Comparison of ENCODE assay signal across 20 cellular contexts in the genomic region with DNA sequence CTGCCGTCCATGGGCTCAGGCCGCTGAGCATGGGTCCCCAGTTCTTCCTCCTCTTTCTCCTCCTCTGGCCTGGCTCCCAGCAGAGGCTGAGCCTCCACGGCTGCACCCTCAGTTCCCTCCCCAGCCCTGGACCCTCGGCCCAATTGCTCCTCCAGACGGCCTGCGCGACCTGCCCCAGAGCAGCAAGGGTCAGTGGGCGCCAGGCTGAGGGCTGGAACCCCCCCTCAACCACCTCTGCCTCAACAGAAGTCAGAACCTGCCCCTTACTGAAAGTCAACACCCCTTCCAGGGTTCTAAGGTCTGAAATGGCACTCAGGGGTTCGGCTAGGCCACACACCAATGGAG.
"Had no signal": no experiment of that assay in that cellular context is flagged by ENCODE, and none has a peak within 500 bp of the region (broad histone marks: within the 10 kb centered on the region; RNA-seq: fewer than 3 reads in every experiment).

No MANE protein-coding gene starts in this region.

- H3K4me3 Mint-ChIP-seq: immature natural killer cell; stimulated activated naive B cell treated with anti-CD40 and anti-IgM and Interleukin-4, amounts not matched to agents 10 μg/mL and 1 μg/mL and 100 μg/mL, for 72 hours; stimulated activated naive CD8-positive, alpha-beta T cell treated with anti-CD3 and anti-CD28 coated beads, Interleukin-15, Interleukin-2, amounts not matched to agents 100 ng/mL and 50 ng/mL, for 24 hours had no signal

- H3K9me3 Mint-ChIP-seq: immature natural killer cell; naive thymus-derived CD8-positive, alpha-beta T cell; stimulated activated naive B cell treated with anti-CD40 and anti-IgM and Interleukin-4, amounts not matched to agents 10 μg/mL and 1 μg/mL and 100 μg/mL, for 72 hours; stimulated activated naive CD8-positive, alpha-beta T cell treated with anti-CD3 and anti-CD28 coated beads, Interleukin-15, Interleukin-2, amounts not matched to agents 100 ng/mL and 50 ng/mL, for 24 hours had no signal

- H3K27ac Mint-ChIP-seq: naive thymus-derived CD8-positive, alpha-beta T cell; progenitor cell of endocrine pancreas; stimulated activated naive B cell treated with anti-CD40 and anti-IgM and Interleukin-4, amounts not matched to agents 10 μg/mL and 1 μg/mL and 100 μg/mL, for 72 hours; stimulated activated naive CD8-positive, alpha-beta T cell treated with anti-CD3 and anti-CD28 coated beads, Interleukin-15, Interleukin-2, amounts not matched to agents 100 ng/mL and 50 ng/mL, for 24 hours had no signal

- H3K4me1 ChIP-seq: parathyroid adenoma had no signal

- H3K27me3 ChIP-seq: right lobe of liver had no signal

- H3K4me3 ChIP-seq: left ventricle myocardium inferior, lower lobe of right lung, right lobe of liver, thoracic aorta had no signal

- H3K27ac ChIP-seq: dorsolateral prefrontal cortex, left ventricle myocardium inferior, lower lobe of right lung, parathyroid adenoma, right lobe of liver, thoracic aorta had no signal

- H3K79me2 ChIP-seq: parathyroid adenoma had no signal

- H3K9ac ChIP-seq: parathyroid adenoma had no signal

- H2AFZ ChIP-seq: parathyroid adenoma had no signal

- ATAC-seq: left colon; lower lobe of right lung; naive thymus-derived CD8-positive, alpha-beta T cell; right lobe of liver; stimulated activated naive B cell treated with anti-CD40 and anti-IgM and Interleukin-4, amounts not matched to agents 10 μg/mL and 1 μg/mL and 100 μg/mL, for 72 hours had no signal

- DNase-seq: cortex of kidney; dorsolateral prefrontal cortex; effector CD4-positive, alpha-beta T cell; hypothalamus; immature natural killer cell; kidney glomerular epithelial cell; left colon; left ventricle myocardium inferior; lower lobe of right lung; naive thymus-derived CD8-positive, alpha-beta T cell; small intestine; stimulated activated CD4-positive, alpha-beta T cell treated with anti-CD3 and anti-CD28 coated beads, Interleukin-15, amount 100 ng/mL, for 24 hours; stimulated activated CD4-positive, alpha-beta T cell treated with anti-CD3 and anti-CD28 coated beads, Interleukin-2, amount 100 ng/mL, for 48 hours; stimulated activated naive B cell treated with anti-CD40 and anti-IgM and Interleukin-4, amounts not matched to agents 10 μg/mL and 1 μg/mL and 100 μg/mL, for 72 hours; trophoblast cell had no signal

- H3K9me3 ChIP-seq: left ventricle myocardium inferior, lower lobe of right lung, right lobe of liver, thoracic aorta had no signal

- H3K36me3 Mint-ChIP-seq: immature natural killer cell; naive thymus-derived CD8-positive, alpha-beta T cell; stimulated activated naive B cell treated with anti-CD40 and anti-IgM and Interleukin-4, amounts not matched to agents 10 μg/mL and 1 μg/mL and 100 μg/mL, for 72 hours had no signal

- H3K36me3 ChIP-seq: left ventricle myocardium inferior, lower lobe of right lung, right lobe of liver, thoracic aorta had no signal
